Comparison of ENCODE assay signal across 11 cellular contexts in the genomic region with DNA sequence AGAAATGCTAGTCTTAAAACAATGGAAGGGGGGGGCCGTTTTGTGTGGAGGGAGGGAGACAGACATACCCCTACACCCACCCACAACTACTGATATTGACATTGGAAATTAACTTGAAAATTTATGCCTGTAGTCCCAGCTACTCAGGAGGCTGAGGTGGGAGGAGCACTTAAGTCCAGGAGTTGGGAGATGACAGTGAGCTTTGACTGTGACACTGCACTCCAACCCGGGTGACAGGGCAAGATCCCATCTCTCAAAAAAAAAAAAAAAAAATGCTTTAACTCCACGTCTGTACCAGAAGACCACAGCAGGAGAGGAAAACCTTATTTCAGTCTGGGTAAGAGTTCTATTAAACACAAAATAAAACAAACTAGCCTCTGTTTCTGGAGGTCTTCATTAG. TPM values are rescaled to one million over a fixed set of nuclear protein-coding genes. Genes with fewer than 3 reads are reported as not detected.
DNase-seq lines count a peak whose midpoint lies in the region; ATAC-seq, FAIRE-seq and TF ChIP-seq lines count a peak whose summit lies in the region.
"Had no signal": no experiment of that assay in that cellular context is flagged by ENCODE, and none has a peak within 500 bp of the region (broad histone marks: within the 10 kb centered on the region; RNA-seq: fewer than 3 reads in every experiment).

No MANE protein-coding gene starts in this region.

- peak overlapping the region; percentile 78 for H3K4me2 ChIP-seq in A549
- peak overlapping the region; percentile 90 for H3K4me2 ChIP-seq in DND-41 (ENCODE audit: insufficient read depth, low read length)

- DNase-seq in A549 (ENCODE audit: low read depth in 1 of 2, low spot score in 1 of 2): no peak
- no peak for DNase-seq in DND-41
- no peak for DNase-seq in activated CD8-positive, alpha-beta T cell treated with anti-CD3 and anti-CD28 coated beads for 36 hours
- DNase-seq in kidney: no peak
- no peak for DNase-seq in NCI-H2081 (lab: John Stamatoyannopoulos, UW)
- no peak for DNase-seq in NCI-H146 (lab: John Stamatoyannopoulos, UW)
- DNase-seq in BE2C: no peak

- peak overlapping the region; percentile 87 for H3K4me3 Mint-ChIP-seq in activated CD8-positive, alpha-beta T cell treated with anti-CD3 and anti-CD28 coated beads for 36 hours

- no peak for TF ChIP-seq RAD21 in A549 (conservative IDR thresholded peaks at IDR 0.05 in 1 of 2, IDR thresholded peaks at IDR 0.05 in 1 of 2)

- no peak for TF ChIP-seq EP300 in A549 (IDR thresholded peaks at IDR 0.05)

- WGBS in A549 (ENCODE audit: missing lambda C conversion rate): 38% methylated on average over 3 of the region's 3 CpGs

- peak overlapping the region; percentile 26 for H3K27ac Mint-ChIP-seq in activated CD8-positive, alpha-beta T cell treated with anti-CD3 and anti-CD28 coated beads for 36 hours

- H3K27ac ChIP-seq in A549: no peak overlapping the region
- H3K27ac ChIP-seq in DND-41 (ENCODE audit: low read length): no peak overlapping the region
- H3K27ac ChIP-seq in kidney (ENCODE audit: low read depth in 2 of 2, low read length in 2 of 2): no peak overlapping the region

- peak overlapping the region; percentile 70 for H3K9ac ChIP-seq in DND-41 (ENCODE audit: low read depth, low read length)
- peak overlapping the region in 1 of 2 donors; percentile 15 for H3K9ac ChIP-seq in kidney (ENCODE audit: low read length in 2 of 2)

- intact Hi-C loops in activated CD8-positive, alpha-beta T cell treated with anti-CD3 and anti-CD28 coated beads for 36 hours (cut with micrococcal nuclease): loop anchor here (5.0 kb wide), 1 partner anchor 48 kb away; no protein-coding TSS in a partner anchor
- intact Hi-C loops in kidney (cut with DNase I): no loop called here

- H3K4me3 ChIP-seq in A549 (no peak overlapping the region; the same call in 2 of the 3 replicates), DND-41 (ENCODE audit: low read depth in 1 of 2, low read length in 2 of 2) (peak overlapping the region in 1 of 2 experiments; percentile 78; a peak in 2 of 4 replicates), kidney (ENCODE audit: low read length in 2 of 2) (peak overlapping the region; percentile 14 to 93), BE2C (ENCODE audit: low read depth, low read length) (no peak overlapping the region; the same call in 1 of the 2 replicates)
- H3K4me3 ChIP-seq: mucosa of descending colon, thyroid gland had no signal

- no peak for TF ChIP-seq POLR2A in A549 (IDR thresholded peaks at IDR 0.05; ENCODE audit: low read length)

- no peaks in the 10 kb centered on the region for H3K9me3 Mint-ChIP-seq in activated CD8-positive, alpha-beta T cell treated with anti-CD3 and anti-CD28 coated beads for 36 hours

- H3K79me2 ChIP-seq in DND-41 (ENCODE audit: insufficient read depth, low read length): peaks cover 68% of the 10 kb centered on the region

- CTCF ChIA-PET in A549 (lab: Yijun Ruan, JAX): interaction anchor here (0.7 to 3.8 kb wide), 8 partner anchors 11 to 106 kb away, joined by 3 to 13 read pairs (median 4); no protein-coding TSS in a partner anchor
- CTCF ChIA-PET in activated CD8-positive, alpha-beta T cell treated with anti-CD3 and anti-CD28 coated beads for 36 hours (lab: Charles Lee): interaction anchor here (0.6 to 2.2 kb wide), 2 partner anchors 74 to 106 kb away, joined by 3 to 10 read pairs; no protein-coding TSS in a partner anchor

- no peaks in the 10 kb centered on the region for H3K9me3 ChIP-seq in A549
- H3K9me3 ChIP-seq in DND-41 (ENCODE audit: insufficient read depth, low read length, severe bottlenecking): no peaks in the 10 kb centered on the region
- H3K9me3 ChIP-seq in kidney (ENCODE audit: control insufficient read depth in 1 of 2, low read length in 2 of 2): no peaks in the 10 kb centered on the region
- no peaks in the 10 kb centered on the region for H3K9me3 ChIP-seq in BE2C
- H3K9me3 ChIP-seq: mucosa of descending colon, thyroid gland had no signal

- POLR2A ChIA-PET in A549 (lab: Yijun Ruan, JAX): interaction anchor here (0.8 kb wide), 1 partner anchor 136 kb away, joined by 3 read pairs; no protein-coding TSS in a partner anchor
- POLR2A ChIA-PET in activated CD8-positive, alpha-beta T cell treated with anti-CD3 and anti-CD28 coated beads for 36 hours (lab: Charles Lee): interaction anchor here (0.8 to 1.1 kb wide), 2 partner anchors 14 to 18 kb away, joined by 3 read pairs; no protein-coding TSS in a partner anchor

- H3K27me3 Mint-ChIP-seq in activated CD8-positive, alpha-beta T cell treated with anti-CD3 and anti-CD28 coated beads for 36 hours: no peaks in the 10 kb centered on the region

- H3K4me1 Mint-ChIP-seq in activated CD8-positive, alpha-beta T cell treated with anti-CD3 and anti-CD28 coated beads for 36 hours (ENCODE audit: low read depth): peaks cover 47% of the 10 kb centered on the region

- H4K20me1 ChIP-seq in DND-41 (ENCODE audit: insufficient read depth, low read length): peaks cover 56% of the 10 kb centered on the region

- ATAC-seq in A549: no peak
- ATAC-seq in DND-41 (ENCODE audit: insufficient read depth, low read depth): no peak
- no peak for ATAC-seq in activated CD8-positive, alpha-beta T cell treated with anti-CD3 and anti-CD28 coated beads for 36 hours
- no peak for ATAC-seq in HG02970 (IDR thresholded peaks at IDR 0.05; ENCODE audit: low FRiP score, unreplicated experiment)
- ATAC-seq: activated CD4-positive, CD25-positive, alpha-beta regulatory T cell treated with anti-CD3 and anti-CD28 coated beads, Interleukin-2, amount 50 U/mL, for 24 hours; mucosa of descending colon had no signal

- no peak overlapping the region for H2AFZ ChIP-seq in DND-41 (ENCODE audit: low read depth, low read length)

- H3K4me1 ChIP-seq in A549 (peaks cover 25% of the 10 kb centered on the region), DND-41 (ENCODE audit: insufficient read depth, low read length) (peaks cover 36% of the 10 kb centered on the region), kidney (ENCODE audit: control insufficient read depth in 1 of 2, insufficient read depth in 1 of 2, low read depth in 1 of 2, low read length in 2 of 2) (peaks cover 5 to 10% of the 10 kb centered on the region in 2 donors), BE2C (no peaks in the 10 kb centered on the region)

- H3K27me3 ChIP-seq in DND-41 (ENCODE audit: insufficient read depth, low read length, poor library complexity) (no peaks in the 10 kb centered on the region), BE2C (no peaks in the 10 kb centered on the region)
- H3K27me3 ChIP-seq: thyroid gland had no signal

- no peak for FAIRE-seq in A549 (lab: Jason Lieb, UNC)
- FAIRE-seq in kidney (lab: Jason Lieb, UNC): no peak

- no peak for TF ChIP-seq CTCF in A549 (IDR thresholded peaks at IDR 0.05)
- TF ChIP-seq CTCF in DND-41 (IDR thresholded peaks at IDR 0.05; ENCODE audit: borderline replicate concordance, extremely low read depth, low read length, poor library complexity, severe bottlenecking): no peak
- TF ChIP-seq CTCF in activated CD8-positive, alpha-beta T cell treated with anti-CD3 and anti-CD28 coated beads for 36 hours (IDR thresholded peaks at IDR 0.05): no peak
- TF ChIP-seq CTCF in kidney (IDR thresholded peaks at IDR 0.05; ENCODE audit: borderline replicate concordance, extremely low read depth, insufficient read depth): no peak
- TF ChIP-seq CTCF in BE2C (IDR thresholded peaks at IDR 0.05; ENCODE audit: low read depth, low read length): no peak

- H3K36me3 Mint-ChIP-seq in activated CD8-positive, alpha-beta T cell treated with anti-CD3 and anti-CD28 coated beads for 36 hours (ENCODE audit: low read depth): peaks cover 7% of the 10 kb centered on the region

- H3K36me3 ChIP-seq in DND-41 (ENCODE audit: insufficient read depth, low read length) (no peaks in the 10 kb centered on the region; the same call in 1 of the 2 replicates), kidney (ENCODE audit: control insufficient read depth in 1 of 2, insufficient read depth in 2 of 2, low read length in 2 of 2) (no peaks in the 10 kb centered on the region), BE2C (no peaks in the 10 kb centered on the region)
- H3K36me3 ChIP-seq: thyroid gland had no signal

TF ChIP-seq in A549, 52 proteins besides CTCF, POLR2A, EP300 and RAD21 (continues in another document):
- no peak for TF ChIP-seq PHF8 (IDR thresholded peaks at IDR 0.05; ENCODE audit: borderline replicate concordance, low read depth)
- no peak for TF ChIP-seq MYC (IDR thresholded peaks at IDR 0.05; ENCODE audit: borderline replicate concordance, low read length)
- TF ChIP-seq EHF (CRISPR knock-in tag; IDR thresholded peaks at IDR 0.05): no peak
- TF ChIP-seq MAFK (IDR thresholded peaks at IDR 0.05; ENCODE audit: partially characterized antibody): no peak

RNA-seq across cellular contexts. Expression of a gene that starts 2.2 kb away (rescaled TPM):
- polyA plus RNA-seq in A549 (2011; rRNA removed): 43.4 and 53.9 TPM in 2 replicates
- 36.6 and 40.3 TPM in 2 replicates for polyA plus RNA-seq in A549 (2012; cell fraction: cytosol; rRNA removed)
- polyA plus RNA-seq in A549 (2012; cell fraction: nucleus; rRNA removed): 22.8 and 27.9 TPM in 2 replicates
- 24.5 to 28.0 TPM (median 27.7 TPM) in 3 replicates for polyA plus RNA-seq in A549 (2017; fragmentation: RNase III; extraction: RNeasy Plus Mini Kit Qiagen cat#74134 plus additional on column Dnase treatment)
- 79.0 and 91.9 TPM in 2 replicates for polyA minus RNA-seq in A549 (2011; rRNA and poly(A)+ RNA removed)
- 10 to 100 TPM; 22.2 to 23.8 TPM for total RNA-seq in activated CD8-positive, alpha-beta T cell treated with anti-CD3 and anti-CD28 coated beads for 36 hours
- 26.2 TPM for total RNA-seq in kidney
- polyA plus RNA-seq in kidney (ENCODE audit: insufficient read depth, low read depth, low replicate concordance): 19.5 TPM
- 17.9 TPM for polyA plus RNA-seq in BE2C (2012; ENCODE audit: insufficient read depth, insufficient read length, low read depth)

RNA-seq across cellular contexts. Expression of a gene that starts 52.1 kb away (rescaled TPM):
- polyA plus RNA-seq in A549 (2011; rRNA removed) (222 and 239 TPM in 2 replicates), A549 (2017; fragmentation: RNase III; extraction: RNeasy Plus Mini Kit Qiagen cat#74134 plus additional on column Dnase treatment) (105 to 117 TPM (median 112 TPM) in 3 replicates), kidney (ENCODE audit: insufficient read depth, low read depth, low replicate concordance) (73.0 TPM)
- 142 and 173 TPM in 2 replicates for polyA plus RNA-seq in A549 (2012; cell fraction: cytosol; rRNA removed)
- polyA plus RNA-seq in A549 (2012; cell fraction: nucleus; rRNA removed): 254 and 311 TPM in 2 replicates
- 186 and 187 TPM in 2 replicates for polyA minus RNA-seq in A549 (2011; rRNA and poly(A)+ RNA removed)
- 100 to 1,000 TPM; 122 to 130 TPM for total RNA-seq in activated CD8-positive, alpha-beta T cell treated with anti-CD3 and anti-CD28 coated beads for 36 hours
- total RNA-seq in kidney: 93.6 TPM
- polyA plus RNA-seq in BE2C (2012; ENCODE audit: insufficient read depth, insufficient read length, low read depth): 91.3 TPM

Comparison
In these comparisons a context has a peak if more than half of its experiments do, and no peak if none do; other contexts are left out.
1. H3K4me3 ChIP-seq: peak in kidney (2 of 2); none in A549 (single experiment) and BE2C (single experiment).